11 cellular contexts compared by ENCODE assay signal in genomic region chr18:54147439-54147838, GRCh38.
DNase-seq lines count a peak whose midpoint lies in the region; ATAC-seq and TF ChIP-seq lines count a peak whose summit lies in the region.
"Had no signal": no experiment of that assay in that cellular context is flagged by ENCODE, and none has a peak within 500 bp of the region (broad histone marks: within the 10 kb centered on the region; RNA-seq: fewer than 3 reads in every experiment).

No MANE protein-coding gene starts in this region.

- peak; percentile 82 for ATAC-seq in HG02678 (IDR thresholded peaks at IDR 0.05; ENCODE audit: unreplicated experiment)
- peak; percentile 86 for ATAC-seq in stimulated activated naive CD8-positive, alpha-beta T cell treated with anti-CD3 and anti-CD28 coated beads, Interleukin-15, amount 100 ng/mL, for 72 hours
- ATAC-seq: CD8-positive, alpha-beta T cell had no signal

- H3K36me3 ChIP-seq in MM.1S (replicated peaks; ENCODE audit: insufficient read depth, low read length) (no peaks in the 10 kb centered on the region), left ventricle myocardium inferior (peaks cover 7% of the 10 kb centered on the region)

- H3K27me3 ChIP-seq in MM.1S (replicated peaks; ENCODE audit: insufficient read depth, low read length) (no peaks in the 10 kb centered on the region), left ventricle myocardium inferior (ENCODE audit: low read depth) (no peaks in the 10 kb centered on the region)
- H3K27me3 ChIP-seq: hepatocyte had no signal

- no peaks in the 10 kb centered on the region for H3K27me3 Mint-ChIP-seq in stimulated activated naive CD8-positive, alpha-beta T cell treated with anti-CD3 and anti-CD28 coated beads, Interleukin-15, amount 100 ng/mL, for 72 hours
- H3K27me3 Mint-ChIP-seq in chondrocyte (ENCODE audit: low read depth), result no peaks in the 10 kb centered on the region

- no peak overlapping the region for H3K4me2 ChIP-seq in MM.1S (ENCODE audit: low read depth, low read length)
- H3K4me2 ChIP-seq: hepatocyte, SK-N-SH had no signal

- H4K20me1 ChIP-seq in MM.1S (ENCODE audit: insufficient read depth, low read length), result no peaks in the 10 kb centered on the region

- H3K9me3 ChIP-seq in MM.1S (replicated peaks; ENCODE audit: insufficient read depth, low read length), result no peaks in the 10 kb centered on the region
- peaks cover 10% of the 10 kb centered on the region for H3K9me3 ChIP-seq in left ventricle myocardium inferior (replicated peaks)

- H3F3A ChIP-seq in MM.1S (ENCODE audit: insufficient read depth, low read length), result peaks cover 9% of the 10 kb centered on the region; the same call in 1 of the 2 replicates

- peak overlapping the region; percentile 48 to 70 for H3K27ac Mint-ChIP-seq in stimulated activated naive CD8-positive, alpha-beta T cell treated with anti-CD3 and anti-CD28 coated beads, Interleukin-15, amount 100 ng/mL, for 72 hours
- no peak overlapping the region for H3K27ac Mint-ChIP-seq in chondrocyte (ENCODE audit: unreplicated experiment)
- H3K27ac Mint-ChIP-seq: CD8-positive, alpha-beta T cell had no signal

- no peak overlapping the region for H3K9ac ChIP-seq in MM.1S (ENCODE audit: low read length)
- H3K9ac ChIP-seq: SK-N-SH had no signal

- no peak overlapping the region for H2AFZ ChIP-seq in MM.1S (ENCODE audit: low read length)
- H2AFZ ChIP-seq: hepatocyte had no signal

- intact Hi-C loops in left ventricle myocardium inferior (cut with micrococcal nuclease), result no loop called here

- DNase-seq in stimulated activated CD4-positive, alpha-beta T cell treated with anti-CD3 and anti-CD28 coated beads, Interleukin-15, amount 100 ng/mL, for 24 hours, result peak; percentile 45
- no peak for DNase-seq in stimulated activated CD4-positive, alpha-beta T cell treated with anti-CD3 and anti-CD28 coated beads, Interleukin-4, amount 100 ng/mL, for 1 hour
- DNase-seq in MM.1S (peak; percentile 30), left ventricle myocardium inferior (no peak), chondrocyte (ENCODE audit: low spot score) (no peak), NCI-H146 (lab: John Stamatoyannopoulos, UW) (no peak)
- peak; percentile 43 to 65 for DNase-seq in stimulated activated naive CD8-positive, alpha-beta T cell treated with anti-CD3 and anti-CD28 coated beads, Interleukin-15, amount 100 ng/mL, for 72 hours
- DNase-seq: CD8-positive, alpha-beta T cell; SK-N-SH had no signal

- H3K36me3 Mint-ChIP-seq in chondrocyte (ENCODE audit: low read depth), result peaks cover 13% of the 10 kb centered on the region

- H3K9me2 ChIP-seq in MM.1S (replicated peaks; ENCODE audit: insufficient read depth, low read length), result no peaks in the 10 kb centered on the region
- H3K9me2 ChIP-seq: SK-N-SH had no signal

- H3K4me1 Mint-ChIP-seq in stimulated activated naive CD8-positive, alpha-beta T cell treated with anti-CD3 and anti-CD28 coated beads, Interleukin-15, amount 100 ng/mL, for 72 hours, result peaks cover 48% of the 10 kb centered on the region
- H3K4me1 Mint-ChIP-seq in chondrocyte (ENCODE audit: low read depth), result peaks cover 33% of the 10 kb centered on the region

- no peak overlapping the region for H3K4me3 ChIP-seq in MM.1S (ENCODE audit: low read length)
- no peak overlapping the region for H3K4me3 ChIP-seq in left ventricle myocardium inferior
- H3K4me3 ChIP-seq: hepatocyte had no signal

- TF ChIP-seq CTCF in MM.1S (IDR thresholded peaks at IDR 0.05; ENCODE audit: low read length) (no peak), left ventricle myocardium inferior (IDR thresholded peaks at IDR 0.05; ENCODE audit: borderline replicate concordance) (no peak), chondrocyte (IDR thresholded peaks at IDR 0.05) (no peak)

- 0 out of 2 replicates have a peak, but pooled peaks cover 5% of the 10 kb centered on the region for H3K4me1 ChIP-seq in MM.1S (ENCODE audit: low read length)
- H3K4me1 ChIP-seq in left ventricle myocardium inferior, result no peaks in the 10 kb centered on the region

- H3K27ac ChIP-seq in MM.1S (ENCODE audit: low read length) (no peak overlapping the region), left ventricle myocardium inferior (replicated peaks) (no peak overlapping the region)
- H3K27ac ChIP-seq: hepatocyte had no signal

- H3K4me3 Mint-ChIP-seq in stimulated activated naive CD8-positive, alpha-beta T cell treated with anti-CD3 and anti-CD28 coated beads, Interleukin-15, amount 100 ng/mL, for 72 hours, result peak overlapping the region; percentile 3 to 75
- no peak overlapping the region for H3K4me3 Mint-ChIP-seq in chondrocyte (ENCODE audit: unreplicated experiment)
- H3K4me3 Mint-ChIP-seq: CD8-positive, alpha-beta T cell had no signal

- H3K79me2 ChIP-seq in MM.1S (ENCODE audit: low read length), result no peaks in the 10 kb centered on the region
- H3K79me2 ChIP-seq: hepatocyte had no signal

- peaks cover 8 to 13% of the 10 kb centered on the region in 2 donors for H3K9me3 Mint-ChIP-seq in stimulated activated naive CD8-positive, alpha-beta T cell treated with anti-CD3 and anti-CD28 coated beads, Interleukin-15, amount 100 ng/mL, for 72 hours
- peaks cover 13% of the 10 kb centered on the region for H3K9me3 Mint-ChIP-seq in chondrocyte (ENCODE audit: low read depth)

Comparison
In these comparisons a context has a peak if more than half of its experiments do, and no peak if none do; other contexts are left out.
1. DNase-seq: peak in stimulated activated CD4-positive, alpha-beta T cell treated with anti-CD3 and anti-CD28 coated beads, Interleukin-15, amount 100 ng/mL, for 24 hours (single experiment), MM.1S (single experiment) and stimulated activated naive CD8-positive, alpha-beta T cell treated with anti-CD3 and anti-CD28 coated beads, Interleukin-15, amount 100 ng/mL, for 72 hours (2 of 2); none in stimulated activated CD4-positive, alpha-beta T cell treated with anti-CD3 and anti-CD28 coated beads, Interleukin-4, amount 100 ng/mL, for 1 hour (single experiment), left ventricle myocardium inferior (single experiment), chondrocyte (single experiment) and NCI-H146 (single experiment).